Comparison of ENCODE assay signal across 15 cellular contexts in genomic region chr5:45335978-45336377, GRCh38.
DNase-seq lines count a peak whose midpoint lies in the region; ATAC-seq and TF ChIP-seq lines count a peak whose summit lies in the region.
"Had no signal": no experiment of that assay in that cellular context is flagged by ENCODE, and none has a peak within 500 bp of the region (broad histone marks: within the 10 kb centered on the region; RNA-seq: fewer than 3 reads in every experiment).

No MANE protein-coding gene starts in this region.

- H3K9ac ChIP-seq in neural progenitor cell = no peak overlapping the region
- H3K9ac ChIP-seq: BLaER1 treated with 17β-estradiol and CSF1 and Interleukin-3, amounts not matched to agents 10 nM and 100 nM; GM23248 had no signal

- H3K27ac Mint-ChIP-seq in neural progenitor cell (no peak overlapping the region), mesothelial cell of epicardium (no peak overlapping the region)
- H3K27ac Mint-ChIP-seq in CD8-positive, alpha-beta T cell = no peak overlapping the region
- H3K27ac Mint-ChIP-seq: CD4-positive, alpha-beta T cell had no signal

- H3K27me3 Mint-ChIP-seq in neural progenitor cell (ENCODE audit: insufficient read depth, low read depth) (no peaks in the 10 kb centered on the region), mesothelial cell of epicardium (ENCODE audit: low read depth) (no peaks in the 10 kb centered on the region)
- H3K27me3 Mint-ChIP-seq in CD8-positive, alpha-beta T cell (ENCODE audit: low read depth) = no peaks in the 10 kb centered on the region
- H3K27me3 Mint-ChIP-seq: CD4-positive, alpha-beta T cell had no signal

- H3K36me3 Mint-ChIP-seq in neural progenitor cell = no peaks in the 10 kb centered on the region
- H3K36me3 Mint-ChIP-seq in mesothelial cell of epicardium = no peaks in the 10 kb centered on the region
- no peaks in the 10 kb centered on the region for H3K36me3 Mint-ChIP-seq in CD8-positive, alpha-beta T cell

- TF ChIP-seq CTCF in left ventricle myocardium inferior (IDR thresholded peaks at IDR 0.05; ENCODE audit: borderline replicate concordance) = no peak
- TF ChIP-seq CTCF in neural progenitor cell (IDR thresholded peaks at IDR 0.05) = no peak
- no peak for TF ChIP-seq CTCF in mesothelial cell of epicardium (IDR thresholded peaks at IDR 0.05; ENCODE audit: unreplicated experiment)
- TF ChIP-seq CTCF in CD8-positive, alpha-beta T cell (IDR thresholded peaks at IDR 0.05) = no peak

- H4K20me1 ChIP-seq in neural progenitor cell (ENCODE audit: low read depth) = no peaks in the 10 kb centered on the region
- H4K20me1 ChIP-seq: BLaER1 treated with 17β-estradiol and CSF1 and Interleukin-3, amounts not matched to agents 10 nM and 100 nM had no signal

- peak; percentile 28 for DNase-seq in G401 (ENCODE audit: low spot score)
- no peak for DNase-seq in Right ventricle myocardium superior
- no peak for DNase-seq in left ventricle myocardium inferior
- no peak for DNase-seq in neural progenitor cell (ENCODE audit: low spot score)
- DNase-seq in mesothelial cell of epicardium (ENCODE audit: low spot score in 2 of 2, unreplicated experiment in 2 of 2) = no peak
- DNase-seq in CD8-positive, alpha-beta T cell = no peak
- no peak for DNase-seq in stimulated activated CD4-positive, alpha-beta T cell treated with anti-CD3 and anti-CD28 coated beads, Interleukin-2, amount 100 ng/mL, for 24 hours
- DNase-seq: ACHN; CD4-positive, alpha-beta T cell; DMS79; GM23248; H7 had no signal

- peak overlapping the region; percentile 43 for H2AFZ ChIP-seq in neural progenitor cell (replicated peaks)
- H2AFZ ChIP-seq: GM23248 had no signal

- H3K4me1 ChIP-seq in left ventricle myocardium inferior = peaks cover 16% of the 10 kb centered on the region
- H3K4me1 ChIP-seq in neural progenitor cell = no peaks in the 10 kb centered on the region
- H3K4me1 ChIP-seq in CD8-positive, alpha-beta T cell (ENCODE audit: insufficient read depth, low read length) = no peaks in the 10 kb centered on the region

- intact Hi-C loops in Right ventricle myocardium superior (cut with DNase I) (no loop called here), left ventricle myocardium inferior (cut with micrococcal nuclease) (no loop called here)
- intact Hi-C loops in CD8-positive, alpha-beta T cell (cut with DNase I, micrococcal nuclease) = no loop called here

- no peak overlapping the region for H3K4me3 ChIP-seq in left ventricle myocardium inferior
- H3K4me3 ChIP-seq in neural progenitor cell = no peak overlapping the region
- no peak overlapping the region for H3K4me3 ChIP-seq in CD8-positive, alpha-beta T cell (ENCODE audit: low read depth, low read length)
- H3K4me3 ChIP-seq: BLaER1 treated with 17β-estradiol and CSF1 and Interleukin-3, amounts not matched to agents 10 nM and 100 nM; GM23248 had no signal

- no peak overlapping the region for H3K4me3 Mint-ChIP-seq in neural progenitor cell
- no peak overlapping the region for H3K4me3 Mint-ChIP-seq in mesothelial cell of epicardium
- H3K4me3 Mint-ChIP-seq in CD8-positive, alpha-beta T cell = no peak overlapping the region
- H3K4me3 Mint-ChIP-seq: CD4-positive, alpha-beta T cell had no signal

- no peaks in the 10 kb centered on the region for H3F3A ChIP-seq in neural progenitor cell (ENCODE audit: low read depth)

- CTCF ChIA-PET in CD8-positive, alpha-beta T cell (lab: Charles Lee) = no interaction called here

- no peaks in the 10 kb centered on the region for H3K79me2 ChIP-seq in neural progenitor cell (ENCODE audit: low read depth)

- H3K36me3 ChIP-seq in left ventricle myocardium inferior (no peaks in the 10 kb centered on the region), neural progenitor cell (no peaks in the 10 kb centered on the region)
- H3K36me3 ChIP-seq in CD8-positive, alpha-beta T cell (ENCODE audit: insufficient read depth, low read length) = no peaks in the 10 kb centered on the region
- H3K36me3 ChIP-seq: BLaER1 treated with 17β-estradiol and CSF1 and Interleukin-3, amounts not matched to agents 10 nM and 100 nM had no signal

- H3K9me3 ChIP-seq in left ventricle myocardium inferior (replicated peaks) (no peaks in the 10 kb centered on the region), neural progenitor cell (ENCODE audit: low read depth) (no peaks in the 10 kb centered on the region)
- no peaks in the 10 kb centered on the region for H3K9me3 ChIP-seq in CD8-positive, alpha-beta T cell (ENCODE audit: low read length)
- H3K9me3 ChIP-seq: BLaER1 treated with 17β-estradiol and CSF1 and Interleukin-3, amounts not matched to agents 10 nM and 100 nM had no signal

- H3K27me3 ChIP-seq in left ventricle myocardium inferior (ENCODE audit: low read depth) (no peaks in the 10 kb centered on the region), neural progenitor cell (no peaks in the 10 kb centered on the region)
- no peaks in the 10 kb centered on the region for H3K27me3 ChIP-seq in CD8-positive, alpha-beta T cell (ENCODE audit: insufficient read depth, low read length)
- H3K27me3 ChIP-seq: BLaER1 treated with 17β-estradiol and CSF1 and Interleukin-3, amounts not matched to agents 10 nM and 100 nM had no signal

- H3K9me3 Mint-ChIP-seq in neural progenitor cell (no peaks in the 10 kb centered on the region), mesothelial cell of epicardium (no peaks in the 10 kb centered on the region)
- H3K9me3 Mint-ChIP-seq in CD8-positive, alpha-beta T cell = peaks cover 22% of the 10 kb centered on the region

- ATAC-seq in Right ventricle myocardium superior (ENCODE audit: poor library complexity) (peak; percentile 82), esophagus mucosa (no peak)
- no peak for ATAC-seq in CD8-positive, alpha-beta T cell

- H3K27ac ChIP-seq in left ventricle myocardium inferior (replicated peaks) = peak overlapping the region; percentile 84
- no peak overlapping the region for H3K27ac ChIP-seq in neural progenitor cell
- H3K27ac ChIP-seq in CD8-positive, alpha-beta T cell (ENCODE audit: low read depth, low read length) = no peak overlapping the region
- H3K27ac ChIP-seq: BLaER1 treated with 17β-estradiol and CSF1 and Interleukin-3, amounts not matched to agents 10 nM and 100 nM; GM23248; HL-60 had no signal

- POLR2A ChIA-PET in CD8-positive, alpha-beta T cell (lab: Charles Lee) = no interaction called here

- H3K4me2 ChIP-seq in neural progenitor cell = no peak overlapping the region

- in situ Hi-C loops in G401 (cut with HindIII; ENCODE audit: low sequenced_read_pairs) = no loop called here

- peaks cover 3% of the 10 kb centered on the region for H3K4me1 Mint-ChIP-seq in neural progenitor cell
- no peaks in the 10 kb centered on the region for H3K4me1 Mint-ChIP-seq in mesothelial cell of epicardium
- no peaks in the 10 kb centered on the region for H3K4me1 Mint-ChIP-seq in CD8-positive, alpha-beta T cell (ENCODE audit: low read depth)
